ENCODE assay signal across 30 cellular contexts in the genomic region with DNA sequence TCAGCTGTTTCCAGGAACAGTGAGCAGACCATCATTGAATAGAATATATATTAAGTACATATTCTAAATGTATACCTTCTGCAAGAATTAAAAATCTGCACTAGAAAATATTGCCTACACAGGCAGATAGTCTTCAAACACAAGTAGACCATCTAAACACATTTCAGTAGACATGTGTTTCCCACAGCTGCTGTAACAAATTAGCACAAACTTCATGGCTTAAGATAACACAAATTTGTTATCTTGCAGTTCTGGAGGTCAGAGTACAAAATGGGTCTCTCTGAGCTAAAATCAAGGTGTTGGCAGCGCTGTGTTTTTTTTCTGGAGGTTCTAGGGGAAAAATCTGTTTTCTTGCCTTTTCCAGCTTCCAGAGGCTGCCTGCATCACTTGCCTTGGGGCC.
"Had no signal": no experiment of that assay in that cellular context is flagged by ENCODE, and none has a peak within 500 bp of the region (broad histone marks: within the 10 kb centered on the region; RNA-seq: fewer than 3 reads in every experiment).

No MANE protein-coding gene starts in this region.

- H3K36me3 Mint-ChIP-seq: activated naive CD4-positive, alpha-beta T cell treated with anti-CD3 and anti-CD28 coated beads, Interleukin-2, amount 50 U/mL, for 72 hours; WTC11 had no signal

- H3K4me3 Mint-ChIP-seq: activated CD8-positive, alpha-beta T cell treated with anti-CD3 and anti-CD28 coated beads, Interleukin-2, amount 10 ng/mL, durations not matched to agents 7 days and 5 days; brain; central memory CD8-positive, alpha-beta T cell; T-helper 1 cell treated with Interleukin-12 subunit alpha and Interleukin-12 subunit beta and Interleukin-4 antibody, amounts not matched to agents 30 μg/mL and 1 μg/mL, for 36 hours; WTC11 had no signal

- H3K9me3 Mint-ChIP-seq: activated naive CD4-positive, alpha-beta T cell treated with anti-CD3 and anti-CD28 coated beads, Interleukin-2, amount 50 U/mL, for 72 hours; central memory CD8-positive, alpha-beta T cell; T-helper 1 cell treated with Interleukin-12 subunit alpha and Interleukin-12 subunit beta and Interleukin-4 antibody, amounts not matched to agents 30 μg/mL and 1 μg/mL, for 36 hours; WTC11 had no signal

- H3K9me3 ChIP-seq: MG63, SJCRH30, SK-N-SH had no signal

- DNase-seq: activated CD4-positive, alpha-beta T cell treated with anti-CD3 and anti-CD28 coated beads for 48 hours; activated CD4-positive, alpha-beta T cell treated with anti-CD3 and anti-CD28 coated beads, Interleukin-2, amount 50 U/mL, for 4 hours; activated CD4-positive, CD25-positive, alpha-beta regulatory T cell treated with anti-CD3 and anti-CD28 coated beads, Interleukin-2, amount 50 U/mL, for 72 hours; activated CD8-positive, alpha-beta memory T cell treated with anti-CD3 and anti-CD28 coated beads, Interleukin-2, amount 50 U/mL, for 48 hours; activated CD8-positive, alpha-beta T cell treated with anti-CD3 and anti-CD28 coated beads, Interleukin-2, amount 10 ng/mL, durations not matched to agents 7 days and 5 days; activated effector memory CD4-positive, alpha-beta T cell treated with Interleukin-2 at 50 U/mL for 16 hours; activated naive CD4-positive, alpha-beta T cell treated with Interleukin-2 at 50 U/mL for 16 hours; activated T-cell treated with anti-CD3 and anti-CD28 coated beads, Interleukin-2, amount 50 U/mL, for 1 hour; amygdala; MG63; MV-4-11; NCI-H1092 treated with DMSO at 0.1 percent for 48 hours; NCI-H1417 treated with DMSO at 0.1 percent for 48 hours; NCI-H1694; NCI-H2029; NCI-H510A treated with DMSO at 0.1 percent for 48 hours; NCI-H69; NK-92 treated with Interleukin-12 subunit alpha and Interleukin-12 subunit beta, amount 100 ng/mL, for 24 hours; OCI-M1; Right ventricle myocardium superior; RPMI8226; SJCRH30; SK-N-SH; SW 1271 had no signal

- H3K27ac Mint-ChIP-seq: activated CD8-positive, alpha-beta T cell treated with anti-CD3 and anti-CD28 coated beads, Interleukin-2, amount 10 ng/mL, durations not matched to agents 7 days and 5 days; activated naive CD4-positive, alpha-beta T cell treated with anti-CD3 and anti-CD28 coated beads, Interleukin-2, amount 50 U/mL, for 72 hours; brain; T-helper 1 cell treated with Interleukin-12 subunit alpha and Interleukin-12 subunit beta and Interleukin-4 antibody, amounts not matched to agents 30 μg/mL and 1 μg/mL, for 36 hours had no signal

- H3K4me3 ChIP-seq: MG63, SJCRH30 had no signal

- H3K4me2 ChIP-seq: SK-N-SH had no signal

- H3K9ac ChIP-seq: SK-N-SH had no signal

- H3K4me1 ChIP-seq: SJCRH30 had no signal

- ATAC-seq: activated CD8-positive, alpha-beta T cell treated with anti-CD3 and anti-CD28 coated beads, Interleukin-2, amount 10 ng/mL, durations not matched to agents 7 days and 5 days; activated naive CD4-positive, alpha-beta T cell treated with anti-CD3 and anti-CD28 coated beads, Interleukin-2, amount 50 U/mL, for 72 hours; Panc1; WTC11 had no signal

- H3K27me3 Mint-ChIP-seq: brain; central memory CD8-positive, alpha-beta T cell had no signal

- H3K27ac ChIP-seq: SJCRH30 had no signal

- H3K27me3 ChIP-seq: MG63, SJCRH30 had no signal

- H3K4me1 Mint-ChIP-seq: brain; central memory CD8-positive, alpha-beta T cell had no signal

- H3K36me3 ChIP-seq: MG63, SJCRH30 had no signal
